1 cellular context compared by ENCODE assay signal in the genomic region with DNA sequence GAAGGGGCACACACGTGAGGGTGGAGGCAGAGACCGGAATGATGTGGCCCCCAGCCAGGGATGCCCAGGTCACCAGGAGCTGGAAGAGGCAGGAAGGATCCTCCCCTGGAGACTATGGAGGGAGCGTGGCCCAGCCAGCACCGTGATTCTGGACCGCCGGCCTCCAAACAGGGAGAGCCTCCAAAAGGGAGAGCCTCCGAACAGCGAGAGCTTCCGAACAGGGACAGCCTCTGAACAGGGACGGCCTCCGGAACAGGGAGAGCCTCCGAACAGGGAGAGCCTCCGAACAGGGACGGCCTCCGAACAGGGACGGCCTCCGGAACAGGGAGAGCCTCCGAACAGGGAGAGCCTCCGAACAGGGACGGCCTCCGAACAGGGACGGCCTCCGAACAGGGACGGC. TPM values are rescaled to one million over a fixed set of nuclear protein-coding genes. Genes with fewer than 3 reads are reported as not detected.
"Had no signal": no experiment of that assay in that cellular context is flagged by ENCODE, and none has a peak within 500 bp of the region (broad histone marks: within the 10 kb centered on the region; RNA-seq: fewer than 3 reads in every experiment).

No MANE protein-coding gene starts in this region.

RNA-seq across cellular contexts. Expression of gene GALNT9, which starts 33.8 kb away (rescaled TPM):
- total RNA-seq: HT-29 had no signal
